ENCODE assay signal across 11 cellular contexts in the genomic region with DNA sequence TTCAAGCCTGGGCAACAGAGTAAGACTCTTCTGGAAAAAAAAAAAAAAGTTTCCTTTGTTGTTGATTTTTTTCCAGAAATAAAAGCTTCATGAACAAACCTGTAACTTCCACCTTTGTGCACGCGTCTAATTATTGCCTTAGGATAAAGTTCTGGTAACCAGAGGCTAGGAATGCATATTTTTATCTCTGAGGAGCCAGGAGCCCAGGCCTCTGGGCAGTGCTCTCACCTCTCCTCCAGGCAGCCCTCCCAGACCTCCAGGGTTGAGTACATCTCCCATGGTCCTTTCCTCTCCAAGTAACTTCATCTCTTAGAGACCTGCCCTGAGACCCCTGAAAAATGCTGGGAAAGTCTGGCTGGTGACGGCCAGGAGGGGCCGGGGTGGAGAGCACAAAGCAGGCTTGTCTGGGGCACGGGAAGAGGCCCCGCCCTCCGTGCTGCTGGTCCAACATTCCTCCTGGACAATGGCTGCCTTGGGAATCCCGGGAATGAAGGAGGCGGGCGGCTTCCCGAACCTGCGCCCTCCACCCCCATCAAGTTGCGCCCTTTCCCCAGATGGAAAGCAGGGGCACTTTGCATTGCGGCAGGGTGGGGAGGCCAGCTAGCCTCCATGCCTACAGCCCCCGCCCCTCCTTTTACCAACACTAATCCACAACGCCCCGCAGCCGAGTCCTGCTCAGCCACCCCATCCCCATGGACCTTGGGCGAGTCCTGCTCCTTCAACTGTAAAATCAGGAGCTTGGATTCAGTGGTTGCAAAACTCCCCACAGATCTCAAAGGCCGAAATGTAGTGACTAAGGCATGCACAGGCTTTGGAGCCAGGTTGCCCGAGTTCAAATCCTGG. TPM values are rescaled to one million over a fixed set of nuclear protein-coding genes. Genes with fewer than 3 reads are reported as not detected.
DNase-seq lines count a peak whose midpoint lies in the region; ATAC-seq and TF ChIP-seq lines count a peak whose summit lies in the region.
"Had no signal": no experiment of that assay in that cellular context is flagged by ENCODE, and none has a peak within 500 bp of the region (broad histone marks: within the 10 kb centered on the region; RNA-seq: fewer than 3 reads in every experiment).

No MANE protein-coding gene starts in this region.

- no peak for TF ChIP-seq CTCF in fibroblast of the aortic adventitia (IDR thresholded peaks at IDR 0.05; ENCODE audit: insufficient read depth, low read length)
- no peak for TF ChIP-seq CTCF in mesothelial cell of epicardium (IDR thresholded peaks at IDR 0.05; ENCODE audit: unreplicated experiment)

- H3K27me3 ChIP-seq in ACC112 (ENCODE audit: insufficient read depth, low read length), result peaks cover 26% of the 10 kb centered on the region
- H3K27me3 ChIP-seq: BLaER1 had no signal

- ATAC-seq in HG03439 (IDR thresholded peaks at IDR 0.05; ENCODE audit: unreplicated experiment) (no peak), HG03460 (IDR thresholded peaks at IDR 0.05; ENCODE audit: unreplicated experiment) (no peak), HG02763 (IDR thresholded peaks at IDR 0.05; ENCODE audit: unreplicated experiment) (no peak)
- no peak for ATAC-seq in effector memory CD8-positive, alpha-beta T cell (replicated peaks)
- ATAC-seq: SK-N-SH treated with all-trans-retinoic acid at 6 μM for 48 hours had no signal

- H3K36me3 ChIP-seq in ACC112 (ENCODE audit: insufficient read depth, low read length), result no peaks in the 10 kb centered on the region
- H3K36me3 ChIP-seq: BLaER1 had no signal

- peaks cover 31% of the 10 kb centered on the region for H3K4me1 Mint-ChIP-seq in mesothelial cell of epicardium
- H3K4me1 Mint-ChIP-seq in effector memory CD8-positive, alpha-beta T cell (ENCODE audit: low read depth in 2 of 2), result peaks cover 5 to 6% of the 10 kb centered on the region in 2 donors

- H3K27me3 Mint-ChIP-seq in mesothelial cell of epicardium (ENCODE audit: low read depth), result peaks cover 4% of the 10 kb centered on the region
- H3K27me3 Mint-ChIP-seq in effector memory CD8-positive, alpha-beta T cell, result peaks cover 51 to 72% of the 10 kb centered on the region in 2 donors

- H3K27ac Mint-ChIP-seq in mesothelial cell of epicardium, result peak overlapping the region; percentile 76
- H3K27ac Mint-ChIP-seq in effector memory CD8-positive, alpha-beta T cell, result no peak overlapping the region
- H3K27ac Mint-ChIP-seq: stimulated activated naive CD8-positive, alpha-beta T cell treated with anti-CD3 and anti-CD28 coated beads, Interleukin-15, Interleukin-2, amounts not matched to agents 100 ng/mL and 50 ng/mL, for 24 hours had no signal

- H3K4me3 Mint-ChIP-seq in mesothelial cell of epicardium, result peak overlapping the region; percentile 65
- H3K4me3 Mint-ChIP-seq in effector memory CD8-positive, alpha-beta T cell, result no peak overlapping the region
- H3K4me3 Mint-ChIP-seq: stimulated activated naive CD8-positive, alpha-beta T cell treated with anti-CD3 and anti-CD28 coated beads, Interleukin-15, Interleukin-2, amounts not matched to agents 100 ng/mL and 50 ng/mL, for 24 hours had no signal

- H3K4me3 ChIP-seq in ACC112 (ENCODE audit: low read depth, low read length) (peak overlapping the region; percentile 65), fibroblast of the aortic adventitia (ENCODE audit: low read depth, low read length) (peak overlapping the region; percentile 55)
- H3K4me3 ChIP-seq: BLaER1 had no signal

- H3K4me1 ChIP-seq in ACC112 (ENCODE audit: control insufficient read depth, insufficient read depth, low read length, unreplicated experiment), result peaks cover 6% of the 10 kb centered on the region

- H2AFZ ChIP-seq in ACC112 (ENCODE audit: low read length, unreplicated experiment), result peak overlapping the region; percentile 75

- no peak overlapping the region for H3K27ac ChIP-seq in ACC112 (ENCODE audit: low read depth, low read length)
- H3K27ac ChIP-seq: BLaER1 had no signal

- no peaks in the 10 kb centered on the region for H3K36me3 Mint-ChIP-seq in mesothelial cell of epicardium
- H3K36me3 Mint-ChIP-seq in effector memory CD8-positive, alpha-beta T cell (ENCODE audit: insufficient read depth), result no peaks in the 10 kb centered on the region

- H3K79me2 ChIP-seq in ACC112 (ENCODE audit: control insufficient read depth, insufficient read depth, low read length, unreplicated experiment), result no peaks in the 10 kb centered on the region

- DNase-seq in HuH-7.5 (ENCODE audit: low spot score) (peak; percentile 89), fibroblast of the aortic adventitia (ENCODE audit: low read depth) (peak; percentile 63), mesothelial cell of epicardium (ENCODE audit: low spot score in 2 of 2, unreplicated experiment in 2 of 2) (no peak)
- no peak for DNase-seq in effector memory CD8-positive, alpha-beta T cell

- H3K9me3 Mint-ChIP-seq in mesothelial cell of epicardium, result no peaks in the 10 kb centered on the region
- no peaks in the 10 kb centered on the region for H3K9me3 Mint-ChIP-seq in effector memory CD8-positive, alpha-beta T cell
- H3K9me3 Mint-ChIP-seq: stimulated activated naive CD8-positive, alpha-beta T cell treated with anti-CD3 and anti-CD28 coated beads, Interleukin-15, Interleukin-2, amounts not matched to agents 100 ng/mL and 50 ng/mL, for 24 hours had no signal

RNA-seq across cellular contexts. Expression of a gene that starts 7.3 kb away (rescaled TPM):
- total RNA-seq in fibroblast of the aortic adventitia (ENCODE audit: low replicate concordance) (0.18 TPM in 1 of 2 replicates, not detected in the other), mesothelial cell of epicardium (4.8 to 5.2 TPM (median 5.2 TPM) in 3 replicates)

RNA-seq across cellular contexts. Expression of a gene that starts 32.1 kb away (rescaled TPM):
- total RNA-seq in fibroblast of the aortic adventitia (ENCODE audit: low replicate concordance) (0.09 TPM in 1 of 2 replicates, not detected in the other), mesothelial cell of epicardium (0.18 to 0.27 TPM (median 0.22 TPM) in 3 replicates)

RNA-seq across cellular contexts. Expression of a gene that starts 51.5 kb away (rescaled TPM):
- total RNA-seq in fibroblast of the aortic adventitia (ENCODE audit: low replicate concordance) (50.3 and 56.5 TPM in 2 replicates), mesothelial cell of epicardium (0.16 TPM in 1 of 3 replicates, not detected in the others)

Comparison
In these comparisons a context has a peak if more than half of its experiments do, and no peak if none do; other contexts are left out.
1. DNase-seq: peak in HuH-7.5 (single experiment) and fibroblast of the aortic adventitia (single experiment); none in mesothelial cell of epicardium (0 of 2) and effector memory CD8-positive, alpha-beta T cell (0 of 3).
2. RNA of a gene that starts 51.5 kb away (total RNA-seq): 50.3 to 56.5 TPM in fibroblast of the aortic adventitia; 0.16 TPM in mesothelial cell of epicardium; every median in the first group is over 10 times any median in the second.